Comparison of ENCODE assay signal across 18 cellular contexts in genomic region chr7:44658979-44659378, GRCh38. TPM values are rescaled to one million over a fixed set of nuclear protein-coding genes. Genes with fewer than 3 reads are reported as not detected.
DNase-seq lines count a peak whose midpoint lies in the region; ATAC-seq and FAIRE-seq lines count a peak whose summit lies in the region.
"Had no signal": no experiment of that assay in that cellular context is flagged by ENCODE, and none has a peak within 500 bp of the region (broad histone marks: within the 10 kb centered on the region; RNA-seq: fewer than 3 reads in every experiment).

No MANE protein-coding gene starts in this region.

- DNase-seq in central memory CD8-positive, alpha-beta T cell (ENCODE audit: low spot score in 2 of 2) = no peak
- peak; percentile 18 for DNase-seq in sciatic nerve (ENCODE audit: low spot score)
- no peak for DNase-seq in H4 (ENCODE audit: low spot score)
- no peak for DNase-seq in HTR-8/SVneo (ENCODE audit: insufficient read length, low spot score)
- no peak for DNase-seq in activated T-helper 1 cell treated with anti-CD3 and anti-CD28 coated beads, Interleukin-12 subunit alpha, Interleukin-12 subunit beta, Interleukin-2, Interleukin-4 antibody, amounts not matched to agents 30 ng/mL and 10 ng/mL and 1 ng/mL, durations not matched to agents 14 hours and 24 hours and 36 hours (ENCODE audit: low spot score)
- DNase-seq: AML-193; Caco-2; Calu3; CD4-positive, alpha-beta T cell; CD8-positive, alpha-beta T cell; DMS79 treated with DMSO at 0.1 percent for 48 hours; GF-D8 had no signal

- no peaks in the 10 kb centered on the region for H3K27me3 Mint-ChIP-seq in activated T-helper 17 cell treated with anti-CD3 and anti-CD28 coated beads, Interleukin-2, amount 50 U/mL, for 72 hours
- no peaks in the 10 kb centered on the region for H3K27me3 Mint-ChIP-seq in central memory CD8-positive, alpha-beta T cell
- H3K27me3 Mint-ChIP-seq in activated T-helper 1 cell treated with anti-CD3 and anti-CD28 coated beads, Interleukin-12 subunit alpha, Interleukin-12 subunit beta, Interleukin-2, Interleukin-4 antibody, amounts not matched to agents 30 ng/mL and 10 ng/mL and 1 ng/mL, durations not matched to agents 14 hours and 24 hours and 36 hours (ENCODE audit: insufficient read depth) = no peaks in the 10 kb centered on the region
- H3K27me3 Mint-ChIP-seq: B cell; CD4-positive, alpha-beta T cell had no signal

- H3K4me3 Mint-ChIP-seq in activated T-helper 17 cell treated with anti-CD3 and anti-CD28 coated beads, Interleukin-2, amount 50 U/mL, for 72 hours = no peak overlapping the region
- no peak overlapping the region for H3K4me3 Mint-ChIP-seq in central memory CD8-positive, alpha-beta T cell
- no peak overlapping the region for H3K4me3 Mint-ChIP-seq in activated T-helper 1 cell treated with anti-CD3 and anti-CD28 coated beads, Interleukin-12 subunit alpha, Interleukin-12 subunit beta, Interleukin-2, Interleukin-4 antibody, amounts not matched to agents 30 ng/mL and 10 ng/mL and 1 ng/mL, durations not matched to agents 14 hours and 24 hours and 36 hours
- H3K4me3 Mint-ChIP-seq: B cell; CD4-positive, alpha-beta T cell; CD8-positive, alpha-beta T cell had no signal

- H3K4me1 Mint-ChIP-seq in activated T-helper 17 cell treated with anti-CD3 and anti-CD28 coated beads, Interleukin-2, amount 50 U/mL, for 72 hours = peaks cover 6% of the 10 kb centered on the region
- peaks cover 16% of the 10 kb centered on the region for H3K4me1 Mint-ChIP-seq in central memory CD8-positive, alpha-beta T cell
- H3K4me1 Mint-ChIP-seq in activated T-helper 1 cell treated with anti-CD3 and anti-CD28 coated beads, Interleukin-12 subunit alpha, Interleukin-12 subunit beta, Interleukin-2, Interleukin-4 antibody, amounts not matched to agents 30 ng/mL and 10 ng/mL and 1 ng/mL, durations not matched to agents 14 hours and 24 hours and 36 hours (ENCODE audit: low read depth) = peaks cover 6% of the 10 kb centered on the region
- H3K4me1 Mint-ChIP-seq: B cell had no signal

- intact Hi-C loops in sciatic nerve (cut with DNase I) = no loop called here
- intact Hi-C loops in activated T-helper 1 cell treated with anti-CD3 and anti-CD28 coated beads, Interleukin-12 subunit alpha, Interleukin-12 subunit beta, Interleukin-2, Interleukin-4 antibody, amounts not matched to agents 30 ng/mL and 10 ng/mL and 1 ng/mL, durations not matched to agents 14 hours and 24 hours and 36 hours (cut with micrococcal nuclease) = no loop called here

- no peak for ATAC-seq in activated T-helper 17 cell treated with anti-CD3 and anti-CD28 coated beads, Interleukin-2, amount 50 U/mL, for 72 hours (replicated peaks)
- no peak for ATAC-seq in central memory CD8-positive, alpha-beta T cell (replicated peaks; ENCODE audit: extremely low read depth, poor library complexity, severe bottlenecking)
- no peak for ATAC-seq in sciatic nerve
- ATAC-seq: A549; CD8-positive, alpha-beta T cell had no signal

- H3K9me3 Mint-ChIP-seq in activated T-helper 17 cell treated with anti-CD3 and anti-CD28 coated beads, Interleukin-2, amount 50 U/mL, for 72 hours = peaks cover 5% of the 10 kb centered on the region
- peaks cover 6% of the 10 kb centered on the region for H3K9me3 Mint-ChIP-seq in central memory CD8-positive, alpha-beta T cell
- H3K9me3 Mint-ChIP-seq in activated T-helper 1 cell treated with anti-CD3 and anti-CD28 coated beads, Interleukin-12 subunit alpha, Interleukin-12 subunit beta, Interleukin-2, Interleukin-4 antibody, amounts not matched to agents 30 ng/mL and 10 ng/mL and 1 ng/mL, durations not matched to agents 14 hours and 24 hours and 36 hours = peaks cover 36% of the 10 kb centered on the region

- H3K27ac Mint-ChIP-seq in activated T-helper 17 cell treated with anti-CD3 and anti-CD28 coated beads, Interleukin-2, amount 50 U/mL, for 72 hours = peak overlapping the region; percentile 58
- H3K27ac Mint-ChIP-seq in central memory CD8-positive, alpha-beta T cell (ENCODE audit: low read depth) = peak overlapping the region; percentile 24
- no peak overlapping the region for H3K27ac Mint-ChIP-seq in activated T-helper 1 cell treated with anti-CD3 and anti-CD28 coated beads, Interleukin-12 subunit alpha, Interleukin-12 subunit beta, Interleukin-2, Interleukin-4 antibody, amounts not matched to agents 30 ng/mL and 10 ng/mL and 1 ng/mL, durations not matched to agents 14 hours and 24 hours and 36 hours
- H3K27ac Mint-ChIP-seq: B cell; CD4-positive, alpha-beta T cell had no signal

- H3K36me3 Mint-ChIP-seq in activated T-helper 17 cell treated with anti-CD3 and anti-CD28 coated beads, Interleukin-2, amount 50 U/mL, for 72 hours (ENCODE audit: low read depth) = peaks cover 97% of the 10 kb centered on the region
- H3K36me3 Mint-ChIP-seq in central memory CD8-positive, alpha-beta T cell (ENCODE audit: insufficient read depth) = peaks cover 21% of the 10 kb centered on the region
- peaks cover 74% of the 10 kb centered on the region for H3K36me3 Mint-ChIP-seq in activated T-helper 1 cell treated with anti-CD3 and anti-CD28 coated beads, Interleukin-12 subunit alpha, Interleukin-12 subunit beta, Interleukin-2, Interleukin-4 antibody, amounts not matched to agents 30 ng/mL and 10 ng/mL and 1 ng/mL, durations not matched to agents 14 hours and 24 hours and 36 hours (ENCODE audit: low read depth)

- FAIRE-seq in HTR-8/SVneo (lab: Jason Lieb, UNC) = no peak
- FAIRE-seq: A549, D721Med, GM12891, GM19239 had no signal

RNA-seq across cellular contexts. Expression of gene OGDH, which starts 52.6 kb away (rescaled TPM):
- 100 to 1,000 TPM in 1 of 2 donors, 10 to 100 TPM in 1; 77.6 to 128 TPM for total RNA-seq in activated T-helper 17 cell treated with anti-CD3 and anti-CD28 coated beads, Interleukin-2, amount 50 U/mL, for 72 hours
- total RNA-seq in sciatic nerve = 91.3 TPM
- 67.1 and 93.7 TPM in 2 replicates for total RNA-seq in H4 (2014; rRNA removed; shearing (Covaris generic))
- 101 and 105 TPM in 2 replicates for total RNA-seq in activated T-helper 1 cell treated with anti-CD3 and anti-CD28 coated beads, Interleukin-12 subunit alpha, Interleukin-12 subunit beta, Interleukin-2, Interleukin-4 antibody, amounts not matched to agents 30 ng/mL and 10 ng/mL and 1 ng/mL, durations not matched to agents 14 hours and 24 hours and 36 hours
